13 cellular contexts compared by ENCODE assay signal in the genomic region with DNA sequence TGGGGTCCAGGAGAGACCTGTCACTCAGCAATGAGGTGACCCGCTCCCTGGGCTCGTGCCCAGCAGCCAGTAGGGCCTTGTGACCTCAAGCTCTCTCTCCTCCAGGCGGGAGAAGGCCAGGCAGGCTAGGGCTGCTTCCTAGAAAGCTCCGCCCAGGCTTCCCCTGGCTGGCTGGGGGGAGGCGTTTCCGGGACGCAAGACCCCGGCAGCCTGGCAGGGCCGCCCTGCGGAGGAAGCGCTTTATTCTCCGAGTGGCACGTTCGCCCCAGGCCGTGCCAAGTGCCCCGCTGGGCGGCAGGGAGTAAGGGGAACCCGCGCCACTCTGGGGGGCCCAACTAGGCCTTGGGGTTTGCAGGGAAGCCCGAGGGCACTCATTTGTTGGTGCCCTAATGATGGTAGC. TPM values are rescaled to one million over a fixed set of nuclear protein-coding genes. Genes with fewer than 3 reads are reported as not detected.
DNase-seq lines count a peak whose midpoint lies in the region; ATAC-seq, FAIRE-seq and TF ChIP-seq lines count a peak whose summit lies in the region.
"Had no signal": no experiment of that assay in that cellular context is flagged by ENCODE, and none has a peak within 500 bp of the region (broad histone marks: within the 10 kb centered on the region; RNA-seq: fewer than 3 reads in every experiment).

No MANE protein-coding gene starts in this region.

- no peak overlapping the region for H3K18ac ChIP-seq in mesendoderm (ENCODE audit: low read length)

- H2AFZ ChIP-seq in endothelial cell of umbilical vein (ENCODE audit: low read depth, low read length), result peak overlapping the region; percentile 10

- dilution Hi-C loops in endothelial cell of umbilical vein (cut with MboI; ENCODE audit: extremely low pct_ligation_motif_present, low sequenced_read_pairs), result no loop called here

- DNase-seq in activated naive CD4-positive, alpha-beta T cell treated with anti-CD3 and anti-CD28 coated beads, Interleukin-2, amount 10 ng/mL, durations not matched to agents 7 days and 5 days, result peak; percentile 46
- DNase-seq in activated naive CD4-positive, alpha-beta T cell (lab: John Stamatoyannopoulos, UW), result no peak
- peak; percentile 89 for DNase-seq in endothelial cell of umbilical vein (ENCODE audit: low read depth, low spot score)
- DNase-seq in mesendoderm, result peak; percentile 76
- DNase-seq in vagina (ENCODE audit: extremely low spot score in 2 of 2), result peak in 1 of 2 donors; percentile 85
- no peak for DNase-seq in T-helper 2 cell
- no peak for DNase-seq in activated CD4-positive, CD25-positive, alpha-beta regulatory T cell treated with anti-CD3 and anti-CD28 coated beads, Interleukin-2, amount 50 U/mL, for 72 hours
- DNase-seq: 8988T, NCI-H446 had no signal

- peaks cover 24% of the 10 kb centered on the region for H3K4me1 Mint-ChIP-seq in activated naive CD4-positive, alpha-beta T cell treated with anti-CD3 and anti-CD28 coated beads, Interleukin-2, amount 10 ng/mL, durations not matched to agents 7 days and 5 days

- H3K9me1 ChIP-seq in endothelial cell of umbilical vein (replicated peaks; ENCODE audit: control insufficient read depth, extremely low read depth, insufficient read depth, low read length), result no peaks in the 10 kb centered on the region

- no peak for ATAC-seq in HG03095 (IDR thresholded peaks at IDR 0.05; ENCODE audit: unreplicated experiment)

- H3K4me1 ChIP-seq in endothelial cell of umbilical vein (ENCODE audit: control insufficient read depth, extremely low read depth, insufficient read depth, low read length), result peaks cover 74% of the 10 kb centered on the region
- peaks cover 2% of the 10 kb centered on the region for H3K4me1 ChIP-seq in mesendoderm (ENCODE audit: control insufficient read depth, low read depth, low read length)
- peaks cover 9% of the 10 kb centered on the region for H3K4me1 ChIP-seq in vagina

- no peak for TF ChIP-seq CTCF in endothelial cell of umbilical vein (IDR thresholded peaks at IDR 0.05; ENCODE audit: extremely low read depth in 1 of 2, insufficient read depth in 1 of 2, low read depth in 1 of 2, low read length in 2 of 2)
- TF ChIP-seq CTCF in vagina (IDR thresholded peaks at IDR 0.05), result no peak

- H2BK5ac ChIP-seq in mesendoderm (ENCODE audit: low read length), result no peak overlapping the region

- no peak overlapping the region for H4K8ac ChIP-seq in mesendoderm (ENCODE audit: low read depth, low read length)

- H3K79me2 ChIP-seq in endothelial cell of umbilical vein (ENCODE audit: control insufficient read depth, insufficient read depth, low read length) (no peaks in the 10 kb centered on the region), mesendoderm (ENCODE audit: control insufficient read depth, insufficient read depth, low read length) (no peaks in the 10 kb centered on the region)

- no CpG with 5 or more reads among the region's 20 CpGs for WGBS in mesendoderm (ENCODE audit: extremely low coverage, insufficient coverage, low lambda C conversion rate)

- H3K23ac ChIP-seq in mesendoderm (ENCODE audit: low read length), result no peak overlapping the region

- H4K20me1 ChIP-seq in endothelial cell of umbilical vein (replicated peaks; ENCODE audit: control insufficient read depth, extremely low read depth, insufficient read depth, low read length), result no peaks in the 10 kb centered on the region

- H3K4me2 ChIP-seq in endothelial cell of umbilical vein (ENCODE audit: insufficient read depth, low read length), result peak overlapping the region; percentile 31
- H3K4me2 ChIP-seq in mesendoderm (ENCODE audit: low read length), result no peak overlapping the region

- H3K36me3 Mint-ChIP-seq in activated naive CD4-positive, alpha-beta T cell treated with anti-CD3 and anti-CD28 coated beads, Interleukin-2, amount 10 ng/mL, durations not matched to agents 7 days and 5 days, result no peaks in the 10 kb centered on the region

- CTCF ChIA-PET in activated naive CD4-positive, alpha-beta T cell treated with anti-CD3 and anti-CD28 coated beads, Interleukin-2, amount 10 ng/mL, durations not matched to agents 7 days and 5 days (lab: Charles Lee), result no interaction called here
- CTCF ChIA-PET in endothelial cell of umbilical vein (lab: Charles Lee), result interaction anchor here (0.8 to 4.0 kb wide), 12 partner anchors 11 to 263 kb away, joined by 3 to 21 read pairs (median 3); a partner anchor contains a TSS

- no peak overlapping the region for H2BK120ac ChIP-seq in mesendoderm (ENCODE audit: low read depth, low read length)

- no peak overlapping the region for H3K4me3 Mint-ChIP-seq in activated naive CD4-positive, alpha-beta T cell treated with anti-CD3 and anti-CD28 coated beads, Interleukin-2, amount 10 ng/mL, durations not matched to agents 7 days and 5 days

- H3K4me3 ChIP-seq in endothelial cell of umbilical vein (replicated peaks in 1 of 3; ENCODE audit: insufficient read depth in 1 of 3, low read depth in 1 of 3, low read length in 3 of 3) (no peak overlapping the region), mesendoderm (ENCODE audit: low read length) (no peak overlapping the region), vagina (peak overlapping the region in 1 of 2 donors; percentile 10)

- no peak overlapping the region for H2AK5ac ChIP-seq in mesendoderm (ENCODE audit: low read length)

- H3K27ac ChIP-seq in endothelial cell of umbilical vein (ENCODE audit: insufficient read depth, low read depth, low read length), result peak overlapping the region; percentile 96
- no peak overlapping the region for H3K27ac ChIP-seq in mesendoderm (ENCODE audit: low read depth, low read length)
- peak overlapping the region; percentile 51 for H3K27ac ChIP-seq in vagina

- intact Hi-C loops in endothelial cell of umbilical vein (cut with micrococcal nuclease), result loop anchor here (1.0 to 2.0 kb wide), 5 partner anchors 21 to 203 kb away; a partner anchor contains a TSS
- intact Hi-C loops in vagina (cut with DNase I), result no loop called here

- H3K27me3 ChIP-seq in endothelial cell of umbilical vein (ENCODE audit: control insufficient read depth in 2 of 2, insufficient read depth in 2 of 2, low read length in 2 of 2) (no peaks in the 10 kb centered on the region), mesendoderm (ENCODE audit: insufficient read depth, low read length, poor library complexity) (no peaks in the 10 kb centered on the region), vagina (no peaks in the 10 kb centered on the region)

- no peak for TF ChIP-seq POLR2A in endothelial cell of umbilical vein (IDR thresholded peaks at IDR 0.05; ENCODE audit: low read depth, low read length)
- no peak for TF ChIP-seq POLR2A in vagina (IDR thresholded peaks at IDR 0.05)

- H3K56ac ChIP-seq in mesendoderm (ENCODE audit: low read length), result peak overlapping the region; percentile 67

- POLR2A ChIA-PET in endothelial cell of umbilical vein (lab: Charles Lee), result interaction anchor here (1.4 to 2.0 kb wide), 2 partner anchors 21 to 111 kb away, joined by 3 to 15 read pairs; a partner anchor contains a TSS

- no peak overlapping the region for H4K5ac ChIP-seq in mesendoderm (ENCODE audit: low read length)

- no TSS peak for BruUV-seq in endothelial cell of umbilical vein (replicated peaks; lab: Mats Ljungman, UMichigan)

- H3K27me3 Mint-ChIP-seq in activated naive CD4-positive, alpha-beta T cell treated with anti-CD3 and anti-CD28 coated beads, Interleukin-2, amount 10 ng/mL, durations not matched to agents 7 days and 5 days, result peaks cover 27% of the 10 kb centered on the region

- H3K4ac ChIP-seq in mesendoderm (ENCODE audit: low read depth, low read length), result no peak overlapping the region

- no peaks in the 10 kb centered on the region for H3K79me1 ChIP-seq in mesendoderm (ENCODE audit: low read length)

- no peak overlapping the region for H3K27ac Mint-ChIP-seq in activated naive CD4-positive, alpha-beta T cell treated with anti-CD3 and anti-CD28 coated beads, Interleukin-2, amount 10 ng/mL, durations not matched to agents 7 days and 5 days

- H3K9me3 Mint-ChIP-seq in activated naive CD4-positive, alpha-beta T cell treated with anti-CD3 and anti-CD28 coated beads, Interleukin-2, amount 10 ng/mL, durations not matched to agents 7 days and 5 days, result no peaks in the 10 kb centered on the region

- peak overlapping the region; percentile 19 for H3K9ac ChIP-seq in endothelial cell of umbilical vein (replicated peaks; ENCODE audit: extremely low read depth, insufficient read depth, low read length)
- H3K9ac ChIP-seq in mesendoderm (ENCODE audit: low read length), result no peak overlapping the region

- no peaks in the 10 kb centered on the region for H3K36me3 ChIP-seq in endothelial cell of umbilical vein (ENCODE audit: control insufficient read depth in 2 of 2, extremely low read depth in 1 of 2, insufficient read depth in 2 of 2, low read length in 2 of 2)
- H3K36me3 ChIP-seq in mesendoderm (ENCODE audit: control insufficient read depth, insufficient read depth, low read length), result no peaks in the 10 kb centered on the region
- H3K36me3 ChIP-seq in vagina, result no peaks in the 10 kb centered on the region

- peak; percentile 88 for FAIRE-seq in endothelial cell of umbilical vein (lab: Jason Lieb, UNC)
- FAIRE-seq: bronchial epithelial cell, H54, islet of Langerhans had no signal

- no peak overlapping the region for H2BK15ac ChIP-seq in mesendoderm (replicated peaks; ENCODE audit: low read depth)

- no peaks in the 10 kb centered on the region for H3K9me3 ChIP-seq in endothelial cell of umbilical vein (replicated peaks; ENCODE audit: control insufficient read depth, insufficient read depth, low read length)
- H3K9me3 ChIP-seq in vagina, result no peaks in the 10 kb centered on the region

TF ChIP-seq in endothelial cell of umbilical vein, 7 proteins besides CTCF, POLR2A, EP300 and RAD21:
- peak; percentile 74 for TF ChIP-seq POLR2AphosphoS5 (IDR thresholded peaks at IDR 0.05; ENCODE audit: insufficient read depth, low read depth, low read length)
- TF ChIP-seq MYC (IDR thresholded peaks at IDR 0.05; ENCODE audit: low read depth, low read length), result no peak

RNA-seq across cellular contexts. Expression of a gene that starts 21.2 kb away (rescaled TPM):
- total RNA-seq in endothelial cell of umbilical vein, result 374 and 397 TPM in 2 replicates
- polyA plus RNA-seq in endothelial cell of umbilical vein, result 214 and 229 TPM in 2 replicates
- polyA plus RNA-seq in endothelial cell of umbilical vein (2011; cell fraction: cytosol; rRNA removed), result 316 and 329 TPM in 2 replicates
- 257 and 293 TPM in 2 replicates for polyA plus RNA-seq in endothelial cell of umbilical vein (2011; cell fraction: nucleus; rRNA removed)
- polyA plus RNA-seq in endothelial cell of umbilical vein (2012), result 294 and 311 TPM in 2 replicates
- polyA minus RNA-seq in endothelial cell of umbilical vein, result 334 and 376 TPM in 2 replicates
- polyA minus RNA-seq in endothelial cell of umbilical vein (2011; cell fraction: cytosol; rRNA and poly(A)+ RNA removed), result 84.9 TPM
- 192 and 214 TPM in 2 replicates for polyA minus RNA-seq in endothelial cell of umbilical vein (2011; cell fraction: nucleus; rRNA and poly(A)+ RNA removed)
- polyA plus RNA-seq in mesendoderm (2013, experiment 1 of 2), result 0.81 TPM
- 1.1 TPM for polyA plus RNA-seq in mesendoderm (2013, experiment 2 of 2)
- total RNA-seq in vagina, result 222 TPM

Comparison
In these comparisons a context has a peak if more than half of its experiments do, and no peak if none do; other contexts are left out.
1. DNase-seq: peak in activated naive CD4-positive, alpha-beta T cell treated with anti-CD3 and anti-CD28 coated beads, Interleukin-2, amount 10 ng/mL, durations not matched to agents 7 days and 5 days (single experiment), endothelial cell of umbilical vein (single experiment) and mesendoderm (single experiment); none in activated naive CD4-positive, alpha-beta T cell (0 of 4), T-helper 2 cell (0 of 5) and activated CD4-positive, CD25-positive, alpha-beta regulatory T cell treated with anti-CD3 and anti-CD28 coated beads, Interleukin-2, amount 50 U/mL, for 72 hours (single experiment).